ENCODE assay signal across 1 cellular context in the genomic region with DNA sequence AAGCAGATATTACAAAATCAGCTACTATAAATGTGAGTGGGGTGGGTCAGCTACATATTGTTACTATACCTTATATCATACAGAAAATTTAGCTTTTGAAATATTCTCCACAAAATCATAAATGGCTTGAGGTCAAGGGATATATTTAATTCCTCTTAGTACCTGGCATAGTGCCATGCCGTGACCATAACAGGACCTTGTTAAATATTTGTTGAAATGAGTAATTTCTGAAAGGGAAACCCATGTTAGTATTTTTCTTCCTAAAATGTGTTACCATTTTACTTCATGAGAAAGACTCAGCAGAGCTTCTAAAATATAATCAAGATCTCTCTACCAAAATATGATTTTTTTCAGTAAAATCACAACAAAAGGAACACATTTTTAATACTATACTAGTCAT.
TF ChIP-seq lines count a peak whose summit lies in the region.

No MANE protein-coding gene starts in this region.

TF ChIP-seq in SK-N-SH treated with all-trans-retinoic acid at 6 μM for 48 hours, 23 proteins besides CTCF, POLR2A, EP300 and RAD21 (continued from another document):
- TF ChIP-seq, protein P1, sequence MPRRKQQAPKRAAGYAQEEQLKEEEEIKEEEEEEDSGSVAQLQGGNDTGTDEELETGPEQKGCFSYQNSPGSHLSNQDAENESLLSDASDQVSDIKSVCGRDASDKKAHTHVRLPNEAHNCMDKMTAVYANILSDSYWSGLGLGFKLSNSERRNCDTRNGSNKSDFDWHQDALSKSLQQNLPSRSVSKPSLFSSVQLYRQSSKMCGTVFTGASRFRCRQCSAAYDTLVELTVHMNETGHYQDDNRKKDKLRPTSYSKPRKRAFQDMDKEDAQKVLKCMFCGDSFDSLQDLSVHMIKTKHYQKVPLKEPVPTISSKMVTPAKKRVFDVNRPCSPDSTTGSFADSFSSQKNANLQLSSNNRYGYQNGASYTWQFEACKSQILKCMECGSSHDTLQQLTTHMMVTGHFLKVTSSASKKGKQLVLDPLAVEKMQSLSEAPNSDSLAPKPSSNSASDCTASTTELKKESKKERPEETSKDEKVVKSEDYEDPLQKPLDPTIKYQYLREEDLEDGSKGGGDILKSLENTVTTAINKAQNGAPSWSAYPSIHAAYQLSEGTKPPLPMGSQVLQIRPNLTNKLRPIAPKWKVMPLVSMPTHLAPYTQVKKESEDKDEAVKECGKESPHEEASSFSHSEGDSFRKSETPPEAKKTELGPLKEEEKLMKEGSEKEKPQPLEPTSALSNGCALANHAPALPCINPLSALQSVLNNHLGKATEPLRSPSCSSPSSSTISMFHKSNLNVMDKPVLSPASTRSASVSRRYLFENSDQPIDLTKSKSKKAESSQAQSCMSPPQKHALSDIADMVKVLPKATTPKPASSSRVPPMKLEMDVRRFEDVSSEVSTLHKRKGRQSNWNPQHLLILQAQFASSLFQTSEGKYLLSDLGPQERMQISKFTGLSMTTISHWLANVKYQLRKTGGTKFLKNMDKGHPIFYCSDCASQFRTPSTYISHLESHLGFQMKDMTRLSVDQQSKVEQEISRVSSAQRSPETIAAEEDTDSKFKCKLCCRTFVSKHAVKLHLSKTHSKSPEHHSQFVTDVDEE (CRISPR knock-in tag; IDR thresholded peaks at IDR 0.05), result no peak
- TF ChIP-seq ZFP30 (CRISPR knock-in tag; IDR thresholded peaks at IDR 0.05) (no peak), CSDC2 (CRISPR knock-in tag; IDR thresholded peaks at IDR 0.05) (no peak), BACH2 (CRISPR knock-in tag; IDR thresholded peaks at IDR 0.05; ENCODE audit: borderline replicate concordance) (no peak)
- TF ChIP-seq, protein P2, sequence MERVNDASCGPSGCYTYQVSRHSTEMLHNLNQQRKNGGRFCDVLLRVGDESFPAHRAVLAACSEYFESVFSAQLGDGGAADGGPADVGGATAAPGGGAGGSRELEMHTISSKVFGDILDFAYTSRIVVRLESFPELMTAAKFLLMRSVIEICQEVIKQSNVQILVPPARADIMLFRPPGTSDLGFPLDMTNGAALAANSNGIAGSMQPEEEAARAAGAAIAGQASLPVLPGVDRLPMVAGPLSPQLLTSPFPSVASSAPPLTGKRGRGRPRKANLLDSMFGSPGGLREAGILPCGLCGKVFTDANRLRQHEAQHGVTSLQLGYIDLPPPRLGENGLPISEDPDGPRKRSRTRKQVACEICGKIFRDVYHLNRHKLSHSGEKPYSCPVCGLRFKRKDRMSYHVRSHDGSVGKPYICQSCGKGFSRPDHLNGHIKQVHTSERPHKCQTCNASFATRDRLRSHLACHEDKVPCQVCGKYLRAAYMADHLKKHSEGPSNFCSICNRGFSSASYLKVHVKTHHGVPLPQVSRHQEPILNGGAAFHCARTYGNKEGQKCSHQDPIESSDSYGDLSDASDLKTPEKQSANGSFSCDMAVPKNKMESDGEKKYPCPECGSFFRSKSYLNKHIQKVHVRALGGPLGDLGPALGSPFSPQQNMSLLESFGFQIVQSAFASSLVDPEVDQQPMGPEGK (CRISPR knock-in tag; IDR thresholded peaks at IDR 0.05; ENCODE audit: borderline replicate concordance), result no peak
